ENCODE assay signal across 1 cellular context in the genomic region with DNA sequence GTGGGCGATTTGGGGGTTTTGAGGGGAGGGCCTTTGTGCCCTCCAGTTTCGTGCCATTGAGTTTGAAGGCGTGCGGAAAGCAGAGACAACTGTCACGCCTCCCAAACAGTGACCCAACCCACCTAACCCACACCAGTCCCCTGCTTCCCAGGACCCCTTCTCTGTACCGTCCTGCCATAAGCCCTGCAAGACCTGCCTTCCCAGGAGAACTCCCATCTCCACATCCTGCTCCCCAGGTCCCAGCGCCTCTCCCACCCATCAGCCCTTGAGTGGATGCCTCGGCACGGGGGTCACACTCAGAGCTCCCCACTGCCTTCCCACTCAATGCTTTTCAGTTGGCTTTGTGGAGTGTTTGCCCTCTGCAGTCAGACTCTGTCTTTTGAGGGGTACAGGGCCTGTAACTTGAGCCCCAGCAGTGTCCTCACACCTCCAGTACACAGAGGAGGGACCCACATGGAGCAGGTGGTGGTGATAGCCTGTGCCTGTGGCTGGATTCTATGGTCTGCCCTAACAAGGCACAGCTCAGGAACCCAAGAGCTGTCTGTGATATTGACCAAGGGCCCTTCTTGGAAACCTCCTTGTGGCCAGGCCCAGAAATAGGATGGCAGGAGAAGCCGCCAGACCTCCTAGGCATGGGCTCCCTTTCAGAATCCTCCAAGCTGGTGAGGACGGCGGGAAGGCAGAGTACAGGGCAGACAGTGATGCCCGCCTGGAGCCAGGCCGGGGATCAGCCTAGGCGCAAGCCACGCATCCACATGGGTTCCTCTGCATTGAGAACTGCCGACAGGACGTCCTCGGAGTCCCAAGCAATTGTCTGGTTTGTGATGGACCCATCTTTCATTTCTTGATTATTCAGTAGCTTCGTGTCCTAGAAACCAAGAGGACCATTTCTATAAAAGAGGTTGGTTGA.
TF ChIP-seq lines count a peak whose summit lies in the region.

No MANE protein-coding gene starts in this region.

TF ChIP-seq in IMR-90, 13 proteins besides CTCF, POLR2A, EP300 and RAD21:
- TF ChIP-seq CEBPB (IDR thresholded peaks at IDR 0.05; ENCODE audit: low read depth, low read length) (no peak), FOS (IDR thresholded peaks at IDR 0.05; ENCODE audit: low read depth, low read length) (no peak), MXI1 (IDR thresholded peaks at IDR 0.05; ENCODE audit: borderline replicate concordance, low read depth, low read length) (no peak), BHLHE40 (IDR thresholded peaks at IDR 0.05; ENCODE audit: low read depth, low read length) (no peak), NFE2L2 (IDR thresholded peaks at IDR 0.05; ENCODE audit: low read depth, low read length) (no peak), SMC3 (IDR thresholded peaks at IDR 0.05; ENCODE audit: low read depth, low read length) (no peak), CHD1 (IDR thresholded peaks at IDR 0.05; ENCODE audit: low read depth, low read length) (no peak), MAFK (IDR thresholded peaks at IDR 0.05; ENCODE audit: low read depth, low read length) (no peak), MAZ (IDR thresholded peaks at IDR 0.05; ENCODE audit: borderline replicate concordance, low read depth, low read length) (no peak), RCOR1 (IDR thresholded peaks at IDR 0.05; ENCODE audit: insufficient replicate concordance, low read length) (no peak), RFX5 (IDR thresholded peaks at IDR 0.05; ENCODE audit: low read depth, low read length) (no peak)
- TF ChIP-seq, protein P1, sequence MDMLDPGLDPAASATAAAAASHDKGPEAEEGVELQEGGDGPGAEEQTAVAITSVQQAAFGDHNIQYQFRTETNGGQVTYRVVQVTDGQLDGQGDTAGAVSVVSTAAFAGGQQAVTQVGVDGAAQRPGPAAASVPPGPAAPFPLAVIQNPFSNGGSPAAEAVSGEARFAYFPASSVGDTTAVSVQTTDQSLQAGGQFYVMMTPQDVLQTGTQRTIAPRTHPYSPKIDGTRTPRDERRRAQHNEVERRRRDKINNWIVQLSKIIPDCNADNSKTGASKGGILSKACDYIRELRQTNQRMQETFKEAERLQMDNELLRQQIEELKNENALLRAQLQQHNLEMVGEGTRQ (IDR thresholded peaks at IDR 0.05; ENCODE audit: low read depth, low read length) = no peak
- TF ChIP-seq, protein P2, sequence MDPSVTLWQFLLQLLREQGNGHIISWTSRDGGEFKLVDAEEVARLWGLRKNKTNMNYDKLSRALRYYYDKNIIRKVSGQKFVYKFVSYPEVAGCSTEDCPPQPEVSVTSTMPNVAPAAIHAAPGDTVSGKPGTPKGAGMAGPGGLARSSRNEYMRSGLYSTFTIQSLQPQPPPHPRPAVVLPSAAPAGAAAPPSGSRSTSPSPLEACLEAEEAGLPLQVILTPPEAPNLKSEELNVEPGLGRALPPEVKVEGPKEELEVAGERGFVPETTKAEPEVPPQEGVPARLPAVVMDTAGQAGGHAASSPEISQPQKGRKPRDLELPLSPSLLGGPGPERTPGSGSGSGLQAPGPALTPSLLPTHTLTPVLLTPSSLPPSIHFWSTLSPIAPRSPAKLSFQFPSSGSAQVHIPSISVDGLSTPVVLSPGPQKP (IDR thresholded peaks at IDR 0.05; ENCODE audit: borderline replicate concordance, low read depth, low read length) = no peak
TF ChIP-seq in IMR-90: peak in this region for 0.
